ENCODE assay signal across 8 cellular contexts in the genomic region with DNA sequence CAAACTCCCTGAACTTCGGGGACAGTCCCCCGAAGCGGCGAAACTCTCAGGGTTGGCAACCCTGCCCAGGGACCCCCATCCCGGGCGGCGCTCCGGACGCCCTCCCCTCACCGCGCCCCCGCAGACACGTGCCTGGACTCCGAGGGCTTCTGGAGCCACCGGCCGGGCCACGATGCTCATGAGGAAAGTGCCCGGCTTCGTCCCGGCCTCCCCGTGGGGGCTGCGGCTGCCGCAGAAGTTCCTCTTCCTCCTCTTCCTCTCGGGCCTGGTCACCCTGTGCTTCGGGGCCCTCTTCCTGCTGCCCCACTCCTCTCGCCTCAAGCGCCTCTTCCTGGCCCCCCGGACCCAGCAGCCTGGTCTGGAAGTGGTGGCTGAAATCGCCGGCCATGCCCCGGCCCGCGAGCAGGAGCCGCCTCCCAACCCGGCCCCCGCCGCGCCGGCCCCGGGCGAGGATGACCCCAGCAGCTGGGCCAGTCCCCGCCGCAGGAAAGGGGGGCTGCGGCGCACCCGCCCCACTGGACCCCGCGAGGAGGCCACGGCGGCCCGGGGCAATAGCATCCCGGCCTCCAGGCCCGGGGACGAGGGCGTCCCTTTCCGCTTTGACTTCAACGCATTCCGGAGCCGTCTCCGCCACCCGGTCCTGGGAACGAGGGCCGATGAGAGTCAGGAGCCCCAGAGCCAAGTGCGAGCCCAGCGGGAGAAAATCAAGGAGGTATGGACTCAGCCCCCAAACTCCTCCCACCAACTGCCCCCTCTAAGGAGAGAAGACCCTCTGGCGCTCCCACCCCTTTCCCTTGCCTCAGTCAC. TPM values are rescaled to one million over a fixed set of nuclear protein-coding genes. Genes with fewer than 3 reads are reported as not detected.
A peak's percentile ranks its signal among the peaks of the same experiment; 100 is the strongest.
DNase-seq lines count a peak whose midpoint lies in the region; ATAC-seq, FAIRE-seq and TF ChIP-seq lines count a peak whose summit lies in the region.

No MANE protein-coding gene starts in this region.

- no peaks in the 10 kb centered on the region for H3K9me3 Mint-ChIP-seq in neural crest cell

- H3K4me1 ChIP-seq in SJSA1 (replicated peaks): peaks cover 21% of the 10 kb centered on the region
- H3K4me1 ChIP-seq in endothelial cell of umbilical vein (ENCODE audit: control insufficient read depth, extremely low read depth, insufficient read depth, low read length): peaks cover 7% of the 10 kb centered on the region

- no peaks in the 10 kb centered on the region for H4K20me1 ChIP-seq in endothelial cell of umbilical vein (replicated peaks; ENCODE audit: control insufficient read depth, extremely low read depth, insufficient read depth, low read length)

- CTCF ChIA-PET in endothelial cell of umbilical vein (lab: Charles Lee): interaction anchor here (0.8 to 2.0 kb wide), 7 partner anchors 42 to 192 kb away, joined by 3 to 7 read pairs (median 4); no protein-coding TSS in a partner anchor

- H3K9me1 ChIP-seq in endothelial cell of umbilical vein (replicated peaks; ENCODE audit: control insufficient read depth, extremely low read depth, insufficient read depth, low read length): no peaks in the 10 kb centered on the region

- no peak for FAIRE-seq in endothelial cell of umbilical vein (lab: Jason Lieb, UNC)

- H3K4me2 ChIP-seq in endothelial cell of umbilical vein (ENCODE audit: insufficient read depth, low read length): peak overlapping the region; percentile 27

- H3K4me3 Mint-ChIP-seq in neural crest cell: peak overlapping the region; percentile 91

- no peak overlapping the region for H3K27ac ChIP-seq in SJSA1
- no peak overlapping the region for H3K27ac ChIP-seq in endothelial cell of umbilical vein (ENCODE audit: insufficient read depth, low read depth, low read length)

- H2AFZ ChIP-seq in endothelial cell of umbilical vein (ENCODE audit: low read depth, low read length): peak overlapping the region; percentile 65

- H3K4me1 Mint-ChIP-seq in neural crest cell: peaks cover 41% of the 10 kb centered on the region

- H3K36me3 ChIP-seq in SJSA1: peaks cover 4% of the 10 kb centered on the region; the same call in 1 of the 2 replicates
- no peaks in the 10 kb centered on the region for H3K36me3 ChIP-seq in endothelial cell of umbilical vein (ENCODE audit: control insufficient read depth in 2 of 2, extremely low read depth in 1 of 2, insufficient read depth in 2 of 2, low read length in 2 of 2)

- no peak for ATAC-seq in GM19035 (IDR thresholded peaks at IDR 0.05; ENCODE audit: unreplicated experiment)

- no peak overlapping the region for H3K9ac ChIP-seq in endothelial cell of umbilical vein (replicated peaks; ENCODE audit: extremely low read depth, insufficient read depth, low read length)

- H3K79me2 ChIP-seq in endothelial cell of umbilical vein (ENCODE audit: control insufficient read depth, insufficient read depth, low read length): no peaks in the 10 kb centered on the region

- BruUV-seq in endothelial cell of umbilical vein (replicated peaks; lab: Mats Ljungman, UMichigan): no TSS peak

- POLR2A ChIA-PET in endothelial cell of umbilical vein (lab: Charles Lee): no interaction called here

- no peak overlapping the region for H3K27ac Mint-ChIP-seq in neural crest cell (ENCODE audit: unreplicated experiment)

- no peaks in the 10 kb centered on the region for H3K9me3 ChIP-seq in SJSA1 (replicated peaks)
- no peaks in the 10 kb centered on the region for H3K9me3 ChIP-seq in endothelial cell of umbilical vein (replicated peaks; ENCODE audit: control insufficient read depth, insufficient read depth, low read length)

- H3K36me3 Mint-ChIP-seq in neural crest cell (ENCODE audit: low read depth): no peaks in the 10 kb centered on the region

- H3K27me3 ChIP-seq in SJSA1 (replicated peaks) (peaks cover 57% of the 10 kb centered on the region), endothelial cell of umbilical vein (ENCODE audit: control insufficient read depth in 2 of 2, insufficient read depth in 2 of 2, low read length in 2 of 2) (peaks cover 44 to 52% of the 10 kb centered on the region in 2 experiments)

- H3K4me3 ChIP-seq in SJSA1 (peak overlapping the region; percentile 52), endothelial cell of umbilical vein (replicated peaks in 1 of 3; ENCODE audit: insufficient read depth in 1 of 3, low read depth in 1 of 3, low read length in 3 of 3) (peak overlapping the region in 1 of 3 experiments; percentile 29)

- TF ChIP-seq CTCF in endothelial cell of umbilical vein (IDR thresholded peaks at IDR 0.05; ENCODE audit: extremely low read depth in 1 of 2, insufficient read depth in 1 of 2, low read depth in 1 of 2, low read length in 2 of 2) (no peak), neural crest cell (conservative IDR thresholded peaks at IDR 0.05) (no peak)

- TF ChIP-seq POLR2A in endothelial cell of umbilical vein (IDR thresholded peaks at IDR 0.05; ENCODE audit: low read depth, low read length): no peak

- dilution Hi-C loops in endothelial cell of umbilical vein (cut with MboI; ENCODE audit: extremely low pct_ligation_motif_present, low sequenced_read_pairs): no loop called here

- intact Hi-C loops in endothelial cell of umbilical vein (cut with micrococcal nuclease): loop anchor here (2.0 kb wide), 1 partner anchor 75 kb away; the partner anchor contains the start of gene LDLRAP1

- in situ Hi-C loops in ACHN (cut with HindIII; ENCODE audit: low pct_ligation_motif_present, low pct_unique_long_range_greater_than_20kb, low sequenced_read_pairs): no loop called here

- peaks cover 22% of the 10 kb centered on the region for H3K27me3 Mint-ChIP-seq in neural crest cell (ENCODE audit: low read depth)

- peak; percentile 32 for DNase-seq in ELF-1 (ENCODE audit: low read depth, low spot score)
- DNase-seq in SJSA1 (ENCODE audit: low read depth in 1 of 2, low spot score in 2 of 2): no peak
- no peak for DNase-seq in endothelial cell of umbilical vein (ENCODE audit: low read depth, low spot score)
- peak; percentile 26 for DNase-seq in neural crest cell (ENCODE audit: low read depth, low spot score)
- no peak for DNase-seq in ACHN
- DNase-seq in NCI-H524 treated with DMSO at 0.1 percent for 48 hours (lab: John Stamatoyannopoulos, UW): no peak
- DNase-seq in NCI-H526 treated with DMSO at 0.1 percent for 48 hours (lab: John Stamatoyannopoulos, UW): no peak

TF ChIP-seq in endothelial cell of umbilical vein, 7 proteins besides CTCF, POLR2A, EP300 and RAD21:
- TF ChIP-seq EZH2 (IDR thresholded peaks at IDR 0.05; ENCODE audit: borderline replicate concordance, low read depth, low read length, severe bottlenecking): peak; percentile 96
- TF ChIP-seq, protein P1, sequence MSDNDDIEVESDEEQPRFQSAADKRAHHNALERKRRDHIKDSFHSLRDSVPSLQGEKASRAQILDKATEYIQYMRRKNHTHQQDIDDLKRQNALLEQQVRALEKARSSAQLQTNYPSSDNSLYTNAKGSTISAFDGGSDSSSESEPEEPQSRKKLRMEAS (IDR thresholded peaks at IDR 0.05; ENCODE audit: insufficient read depth, insufficient read length): no peak

RNA-seq across cellular contexts. Expression of gene MAN1C1, which starts 1.2 kb away (rescaled TPM):
- total RNA-seq in SJSA1 (2014; rRNA removed; shearing (Covaris generic)): not detected in 2 replicates
- 0.85 and 4.0 TPM in 2 replicates for total RNA-seq in endothelial cell of umbilical vein
- polyA plus RNA-seq in endothelial cell of umbilical vein: 1.5 and 1.7 TPM in 2 replicates
- polyA plus RNA-seq in endothelial cell of umbilical vein (2011; cell fraction: cytosol; rRNA removed): 0.63 and 1.2 TPM in 2 replicates
- polyA plus RNA-seq in endothelial cell of umbilical vein (2011; cell fraction: nucleus; rRNA removed): 1.1 and 1.4 TPM in 2 replicates
- 0.50 and 0.63 TPM in 2 replicates for polyA plus RNA-seq in endothelial cell of umbilical vein (2012)
- 1.3 and 2.0 TPM in 2 replicates for polyA minus RNA-seq in endothelial cell of umbilical vein
- polyA minus RNA-seq in endothelial cell of umbilical vein (2011; cell fraction: cytosol; rRNA and poly(A)+ RNA removed): not detected
- polyA minus RNA-seq in endothelial cell of umbilical vein (2011; cell fraction: nucleus; rRNA and poly(A)+ RNA removed): 0.14 and 1.3 TPM in 2 replicates
- 19.8 and 22.6 TPM in 2 replicates for total RNA-seq in neural crest cell

Comparison
In these comparisons a context has a peak if more than half of its experiments do, and no peak if none do; other contexts are left out.
1. DNase-seq: peak in ELF-1 (single experiment) and neural crest cell (single experiment); none in SJSA1 (0 of 2), endothelial cell of umbilical vein (single experiment), ACHN (single experiment), NCI-H524 treated with DMSO at 0.1 percent for 48 hours (single experiment) and NCI-H526 treated with DMSO at 0.1 percent for 48 hours (single experiment).